In genomic region chr22:35375031-35375430, GRCh38 we compare ENCODE assay signal across 17 cellular contexts. TPM values are rescaled to one million over a fixed set of nuclear protein-coding genes. Genes with fewer than 3 reads are reported as not detected.
DNase-seq lines count a peak whose midpoint lies in the region; ATAC-seq, FAIRE-seq and TF ChIP-seq lines count a peak whose summit lies in the region.
"Had no signal": no experiment of that assay in that cellular context is flagged by ENCODE, and none has a peak within 500 bp of the region (broad histone marks: within the 10 kb centered on the region; RNA-seq: fewer than 3 reads in every experiment).

No MANE protein-coding gene starts in this region.

- no peaks in the 10 kb centered on the region for H4K20me1 ChIP-seq in endothelial cell of umbilical vein (replicated peaks; ENCODE audit: control insufficient read depth, extremely low read depth, insufficient read depth, low read length)

- H3K9me1 ChIP-seq in endothelial cell of umbilical vein (replicated peaks; ENCODE audit: control insufficient read depth, extremely low read depth, insufficient read depth, low read length), result no peaks in the 10 kb centered on the region

- no peak overlapping the region for H3K4me3 ChIP-seq in endothelial cell of umbilical vein (replicated peaks in 1 of 3; ENCODE audit: insufficient read depth in 1 of 3, low read depth in 1 of 3, low read length in 3 of 3)
- H3K4me3 ChIP-seq in gastrocnemius medialis, result no peak overlapping the region
- H3K4me3 ChIP-seq: upper lobe of left lung had no signal

- FAIRE-seq in endothelial cell of umbilical vein (lab: Jason Lieb, UNC), result no peak
- FAIRE-seq: bronchial epithelial cell had no signal

- in situ Hi-C loops in gastrocnemius medialis (cut with MboI; ENCODE audit: low sequenced_read_pairs in 4 of 4), result no loop called here

- peak overlapping the region; percentile 23 for H2AFZ ChIP-seq in endothelial cell of umbilical vein (ENCODE audit: low read depth, low read length)

- dilution Hi-C loops in endothelial cell of umbilical vein (cut with MboI; ENCODE audit: extremely low pct_ligation_motif_present, low sequenced_read_pairs), result no loop called here

- no peaks in the 10 kb centered on the region for H3K27me3 ChIP-seq in endothelial cell of umbilical vein (ENCODE audit: control insufficient read depth in 2 of 2, insufficient read depth in 2 of 2, low read length in 2 of 2)
- H3K27me3 ChIP-seq in gastrocnemius medialis, result no peaks in the 10 kb centered on the region
- H3K27me3 ChIP-seq: upper lobe of left lung had no signal

- peaks cover 20% of the 10 kb centered on the region for H3K4me1 ChIP-seq in endothelial cell of umbilical vein (ENCODE audit: control insufficient read depth, extremely low read depth, insufficient read depth, low read length)
- H3K4me1 ChIP-seq in gastrocnemius medialis, result peaks cover 18 to 33% of the 10 kb centered on the region in 2 donors

- no peak for TF ChIP-seq CTCF in endothelial cell of umbilical vein (IDR thresholded peaks at IDR 0.05; ENCODE audit: extremely low read depth in 1 of 2, insufficient read depth in 1 of 2, low read depth in 1 of 2, low read length in 2 of 2)
- TF ChIP-seq CTCF in gastrocnemius medialis (IDR thresholded peaks at IDR 0.05 in 4 of 5, conservative IDR thresholded peaks at IDR 0.05 in 1 of 5), result no peak

- no peaks in the 10 kb centered on the region for H3K79me2 ChIP-seq in endothelial cell of umbilical vein (ENCODE audit: control insufficient read depth, insufficient read depth, low read length)

- POLR2A ChIA-PET in endothelial cell of umbilical vein (lab: Charles Lee), result no interaction called here

- no peak for TF ChIP-seq POLR2A in endothelial cell of umbilical vein (IDR thresholded peaks at IDR 0.05; ENCODE audit: low read depth, low read length)
- TF ChIP-seq POLR2A in gastrocnemius medialis (IDR thresholded peaks at IDR 0.05), result no peak

- intact Hi-C loops in endothelial cell of umbilical vein (cut with micrococcal nuclease) (no loop called here), gastrocnemius medialis (cut with DNase I; ENCODE audit: low total_unique reads) (no loop called here), head of caudate nucleus (cut with DNase I) (no loop called here)

- H3K9me3 ChIP-seq in endothelial cell of umbilical vein (replicated peaks; ENCODE audit: control insufficient read depth, insufficient read depth, low read length), result no peaks in the 10 kb centered on the region
- no peaks in the 10 kb centered on the region for H3K9me3 ChIP-seq in gastrocnemius medialis
- H3K9me3 ChIP-seq: upper lobe of left lung had no signal

- H3K27ac ChIP-seq in endothelial cell of umbilical vein (ENCODE audit: insufficient read depth, low read depth, low read length) (no peak overlapping the region), gastrocnemius medialis (peak overlapping the region in 3 of 4 donors; percentile 19 to 93 (median 91))

- no TSS peak for BruUV-seq in endothelial cell of umbilical vein (replicated peaks; lab: Mats Ljungman, UMichigan)

- CTCF ChIA-PET in endothelial cell of umbilical vein (lab: Charles Lee), result interaction anchor here (0.9 kb wide), 1 partner anchor 15 kb away, joined by 4 read pairs; no protein-coding TSS in a partner anchor

- DNase-seq in GF-D8 (lab: John Stamatoyannopoulos, UW), result peak; percentile 7
- DNase-seq in MV-4-11 (lab: John Stamatoyannopoulos, UW), result peak; percentile 89
- no peak for DNase-seq in endothelial cell of umbilical vein (ENCODE audit: low read depth, low spot score)
- no peak for DNase-seq in gastrocnemius medialis
- DNase-seq in activated effector memory CD4-positive, alpha-beta T cell treated with anti-CD3 and anti-CD28 coated beads, Interleukin-2, amount 50 U/mL, for 16 hours, result no peak
- no peak for DNase-seq in head of caudate nucleus
- DNase-seq: activated CD8-positive, alpha-beta memory T cell treated with anti-CD3 and anti-CD28 coated beads for 24 hours; CD4-positive, alpha-beta memory T cell; endodermal cell; glutamatergic neuron; NCI-H1694; NCI-H524 treated with DMSO at 0.1 percent for 48 hours; stimulated activated CD4-positive, alpha-beta T cell treated with anti-CD3 and anti-CD28 coated beads, Interleukin-2, amount 100 ng/mL, for 24 hours; upper lobe of left lung had no signal

- H3K9ac ChIP-seq in endothelial cell of umbilical vein (replicated peaks; ENCODE audit: extremely low read depth, insufficient read depth, low read length), result no peak overlapping the region

- H3K36me3 ChIP-seq in endothelial cell of umbilical vein (ENCODE audit: control insufficient read depth in 2 of 2, extremely low read depth in 1 of 2, insufficient read depth in 2 of 2, low read length in 2 of 2) (no peaks in the 10 kb centered on the region), gastrocnemius medialis (no peaks in the 10 kb centered on the region)
- H3K36me3 ChIP-seq: upper lobe of left lung had no signal

- no peak overlapping the region for H3K4me2 ChIP-seq in endothelial cell of umbilical vein (ENCODE audit: insufficient read depth, low read length)

- ATAC-seq in gastrocnemius medialis (no peak), HG03342 (IDR thresholded peaks at IDR 0.05; ENCODE audit: unreplicated experiment) (no peak), HG03520 (IDR thresholded peaks at IDR 0.05; ENCODE audit: unreplicated experiment) (no peak)

TF ChIP-seq in endothelial cell of umbilical vein, 7 proteins besides CTCF, POLR2A, EP300 and RAD21:
- TF ChIP-seq GATA2 (IDR thresholded peaks at IDR 0.05; ENCODE audit: insufficient read depth, insufficient read length, low read depth, low read length), result no peak

RNA-seq across cellular contexts. Expression of gene HMOX1, which starts 5.9 kb away (rescaled TPM):
- 29.2 and 41.1 TPM in 2 replicates for total RNA-seq in endothelial cell of umbilical vein
- 69.1 and 77.4 TPM in 2 replicates for polyA plus RNA-seq in endothelial cell of umbilical vein
- 37.6 and 57.9 TPM in 2 replicates for polyA plus RNA-seq in endothelial cell of umbilical vein (2011; cell fraction: cytosol; rRNA removed)
- 22.6 and 34.8 TPM in 2 replicates for polyA plus RNA-seq in endothelial cell of umbilical vein (2011; cell fraction: nucleus; rRNA removed)
- 65.7 and 77.0 TPM in 2 replicates for polyA plus RNA-seq in endothelial cell of umbilical vein (2012)
- 24.8 and 26.4 TPM in 2 replicates for polyA minus RNA-seq in endothelial cell of umbilical vein
- polyA minus RNA-seq in endothelial cell of umbilical vein (2011; cell fraction: cytosol; rRNA and poly(A)+ RNA removed), result 13.3 TPM
- polyA minus RNA-seq in endothelial cell of umbilical vein (2011; cell fraction: nucleus; rRNA and poly(A)+ RNA removed), result 10.7 and 20.2 TPM in 2 replicates
- 100 to 1,000 TPM in 1 of 4 donors, 10 to 100 TPM in 3; 11.4 to 131 (median 22.2) TPM for total RNA-seq in gastrocnemius medialis

RNA-seq across cellular contexts. Expression of gene MCM5, which starts 24.9 kb away (rescaled TPM):
- 111 and 125 TPM in 2 replicates for total RNA-seq in endothelial cell of umbilical vein
- polyA plus RNA-seq in endothelial cell of umbilical vein, result 67.8 and 69.5 TPM in 2 replicates
- 61.5 and 63.3 TPM in 2 replicates for polyA plus RNA-seq in endothelial cell of umbilical vein (2011; cell fraction: cytosol; rRNA removed)
- polyA plus RNA-seq in endothelial cell of umbilical vein (2011; cell fraction: nucleus; rRNA removed), result 75.6 and 93.8 TPM in 2 replicates
- 45.7 and 52.6 TPM in 2 replicates for polyA plus RNA-seq in endothelial cell of umbilical vein (2012)
- 82.6 and 88.7 TPM in 2 replicates for polyA minus RNA-seq in endothelial cell of umbilical vein
- polyA minus RNA-seq in endothelial cell of umbilical vein (2011; cell fraction: cytosol; rRNA and poly(A)+ RNA removed), result 98.1 TPM
- 49.0 and 54.1 TPM in 2 replicates for polyA minus RNA-seq in endothelial cell of umbilical vein (2011; cell fraction: nucleus; rRNA and poly(A)+ RNA removed)
- 10 to 100 TPM in 3 of 4 donors, 1 to 10 TPM in 1; 7.1 to 19.3 (median 14.9) TPM for total RNA-seq in gastrocnemius medialis

Comparison
In these comparisons a context has a peak if more than half of its experiments do, and no peak if none do; other contexts are left out.
1. DNase-seq: peak in GF-D8 (single experiment) and MV-4-11 (single experiment); none in endothelial cell of umbilical vein (single experiment), gastrocnemius medialis (0 of 2), activated effector memory CD4-positive, alpha-beta T cell treated with anti-CD3 and anti-CD28 coated beads, Interleukin-2, amount 50 U/mL, for 16 hours (single experiment) and head of caudate nucleus (0 of 42).